In the genomic region with DNA sequence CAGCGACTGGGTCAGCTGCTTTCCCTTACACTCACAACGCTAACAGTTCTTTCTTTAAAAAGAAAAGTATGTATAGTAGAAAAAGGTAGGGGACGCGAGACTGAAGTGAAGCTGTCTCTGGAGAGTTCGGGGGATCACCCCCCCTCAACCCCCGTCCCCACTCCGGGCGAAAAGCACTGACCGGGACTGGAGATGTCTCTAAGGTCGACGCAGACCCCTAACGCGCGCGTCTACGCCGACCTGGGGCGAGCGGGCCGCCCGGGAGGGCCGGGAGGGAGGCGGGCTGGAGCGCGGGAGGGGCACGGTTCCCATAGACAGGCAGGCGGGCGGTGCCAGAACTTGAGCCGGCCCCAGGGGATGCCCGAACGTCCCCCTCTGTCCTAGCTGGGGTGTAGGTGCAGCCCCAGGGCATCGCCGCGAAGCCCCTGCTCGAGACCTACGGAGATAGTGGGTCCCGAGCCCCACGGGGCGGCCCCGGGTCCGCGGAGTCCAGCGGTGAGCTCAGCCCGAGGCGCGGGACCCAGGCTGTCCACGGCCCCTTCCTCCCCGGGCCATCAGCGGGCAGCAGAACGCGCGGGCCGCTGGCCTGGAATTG, we compare ENCODE assay signal across 8 cellular contexts.
DNase-seq lines count a peak whose midpoint lies in the region; ATAC-seq and TF ChIP-seq lines count a peak whose summit lies in the region.

No MANE protein-coding gene starts in this region.

- TF ChIP-seq EP300 in gastroesophageal sphincter (IDR thresholded peaks at IDR 0.05) (no peak), ovary (IDR thresholded peaks at IDR 0.05) (no peak)

- ATAC-seq in GM21786 (IDR thresholded peaks at IDR 0.05; ENCODE audit: unreplicated experiment) (peak; percentile 55), gastroesophageal sphincter (peak; percentile 67), HG03378 (IDR thresholded peaks at IDR 0.05; ENCODE audit: unreplicated experiment) (no peak)

- peak overlapping the region; percentile 75 to 94 (median 90) for H3K27ac ChIP-seq in gastroesophageal sphincter
- peak overlapping the region; percentile 53 to 72 for H3K27ac ChIP-seq in ovary

- H3K27me3 Mint-ChIP-seq in activated T-helper 1 cell treated with anti-CD3 and anti-CD28 coated beads, Interleukin-12 subunit alpha, Interleukin-12 subunit beta, Interleukin-2, Interleukin-4 antibody, amounts not matched to agents 30 ng/mL and 10 ng/mL and 1 ng/mL, durations not matched to agents 14 hours and 24 hours and 36 hours (ENCODE audit: insufficient read depth): no peaks in the 10 kb centered on the region

- DNase-seq in MG63 (peak; percentile 60), ovary (peak; percentile 31 to 66 (median 42)), RKO (ENCODE audit: low spot score) (no peak)
- peak; percentile 33 for DNase-seq in activated T-helper 1 cell treated with anti-CD3 and anti-CD28 coated beads, Interleukin-12 subunit alpha, Interleukin-12 subunit beta, Interleukin-2, Interleukin-4 antibody, amounts not matched to agents 30 ng/mL and 10 ng/mL and 1 ng/mL, durations not matched to agents 14 hours and 24 hours and 36 hours (ENCODE audit: low spot score)

- H3K4me1 ChIP-seq in gastroesophageal sphincter: peaks cover 0 to 53% (median 10%) of the 10 kb centered on the region in 3 donors
- peaks cover 1% of the 10 kb centered on the region for H3K4me1 ChIP-seq in ovary (ENCODE audit: insufficient read depth)

- TF ChIP-seq CTCF in gastroesophageal sphincter (IDR thresholded peaks at IDR 0.05): no peak
- TF ChIP-seq CTCF in ovary (IDR thresholded peaks at IDR 0.05): no peak

- H3K4me3 ChIP-seq in GM08714 (ENCODE audit: low read length) (peak overlapping the region; percentile 87), MG63 (peak overlapping the region; percentile 76), gastroesophageal sphincter (peak overlapping the region; percentile 67 to 86), ovary (peak overlapping the region; percentile 85)

- peak overlapping the region; percentile 85 for H3K4me3 Mint-ChIP-seq in activated T-helper 1 cell treated with anti-CD3 and anti-CD28 coated beads, Interleukin-12 subunit alpha, Interleukin-12 subunit beta, Interleukin-2, Interleukin-4 antibody, amounts not matched to agents 30 ng/mL and 10 ng/mL and 1 ng/mL, durations not matched to agents 14 hours and 24 hours and 36 hours

- H3K36me3 Mint-ChIP-seq in activated T-helper 1 cell treated with anti-CD3 and anti-CD28 coated beads, Interleukin-12 subunit alpha, Interleukin-12 subunit beta, Interleukin-2, Interleukin-4 antibody, amounts not matched to agents 30 ng/mL and 10 ng/mL and 1 ng/mL, durations not matched to agents 14 hours and 24 hours and 36 hours (ENCODE audit: low read depth): peaks cover 16% of the 10 kb centered on the region

- 0% methylated on average over 4 to 9 of the region's 53 CpGs for WGBS in gastroesophageal sphincter (ENCODE audit: low coverage in 1 of 2), 2 donors
- WGBS in ovary, 3 donors: 0 to 2% (median 1%) methylated on average over 28 to 53 of the region's 53 CpGs

- H3K9me3 ChIP-seq in MG63: no peaks in the 10 kb centered on the region
- H3K9me3 ChIP-seq in gastroesophageal sphincter: no peaks in the 10 kb centered on the region
- no peaks in the 10 kb centered on the region for H3K9me3 ChIP-seq in ovary

- intact Hi-C loops in activated T-helper 1 cell treated with anti-CD3 and anti-CD28 coated beads, Interleukin-12 subunit alpha, Interleukin-12 subunit beta, Interleukin-2, Interleukin-4 antibody, amounts not matched to agents 30 ng/mL and 10 ng/mL and 1 ng/mL, durations not matched to agents 14 hours and 24 hours and 36 hours (cut with micrococcal nuclease): loop anchor here (1.0 to 5.0 kb wide), 4 partner anchors 23 to 285 kb away; partner anchors contain the start of genes GPR155 and SCRN3
- intact Hi-C loops in ovary (cut with DNase I): loop anchor here in 1 of 4 donors (10.0 kb wide), 1 partner anchor 217 kb away; no protein-coding TSS in a partner anchor

- no peaks in the 10 kb centered on the region for H3K9me3 Mint-ChIP-seq in activated T-helper 1 cell treated with anti-CD3 and anti-CD28 coated beads, Interleukin-12 subunit alpha, Interleukin-12 subunit beta, Interleukin-2, Interleukin-4 antibody, amounts not matched to agents 30 ng/mL and 10 ng/mL and 1 ng/mL, durations not matched to agents 14 hours and 24 hours and 36 hours

- H3K36me3 ChIP-seq in MG63 (peaks cover 3% of the 10 kb centered on the region; the same call in 1 of the 2 replicates), gastroesophageal sphincter (peaks cover 0 to 8% of the 10 kb centered on the region in 2 donors), ovary (no peaks in the 10 kb centered on the region)

- TF ChIP-seq POLR2A in gastroesophageal sphincter (IDR thresholded peaks at IDR 0.05) (no peak), ovary (IDR thresholded peaks at IDR 0.05) (no peak)

- peaks cover 76% of the 10 kb centered on the region for H3K4me1 Mint-ChIP-seq in activated T-helper 1 cell treated with anti-CD3 and anti-CD28 coated beads, Interleukin-12 subunit alpha, Interleukin-12 subunit beta, Interleukin-2, Interleukin-4 antibody, amounts not matched to agents 30 ng/mL and 10 ng/mL and 1 ng/mL, durations not matched to agents 14 hours and 24 hours and 36 hours (ENCODE audit: low read depth)

- H3K27ac Mint-ChIP-seq in activated T-helper 1 cell treated with anti-CD3 and anti-CD28 coated beads, Interleukin-12 subunit alpha, Interleukin-12 subunit beta, Interleukin-2, Interleukin-4 antibody, amounts not matched to agents 30 ng/mL and 10 ng/mL and 1 ng/mL, durations not matched to agents 14 hours and 24 hours and 36 hours: peak overlapping the region; percentile 81

- H3K27me3 ChIP-seq in MG63: no peaks in the 10 kb centered on the region
- no peaks in the 10 kb centered on the region for H3K27me3 ChIP-seq in gastroesophageal sphincter
- no peaks in the 10 kb centered on the region for H3K27me3 ChIP-seq in ovary
